In genomic region chr20:49617394-49617793, GRCh38 we compare ENCODE assay signal across 12 cellular contexts. TPM values are rescaled to one million over a fixed set of nuclear protein-coding genes. Genes with fewer than 3 reads are reported as not detected.
DNase-seq lines count a peak whose midpoint lies in the region; ATAC-seq, FAIRE-seq and TF ChIP-seq lines count a peak whose summit lies in the region.
"Not testable (repeated sequence)": the region's sequence is repeated elsewhere in the genome, so short reads cannot be mapped to it uniquely, and the experiment has no call there.
"Had no signal": no experiment of that assay in that cellular context is flagged by ENCODE, and none has a peak within 500 bp of the region (broad histone marks: within the 10 kb centered on the region; RNA-seq: fewer than 3 reads in every experiment).

No MANE protein-coding gene starts in this region.

- not testable (repeated sequence) for H3K36me3 Mint-ChIP-seq in activated naive CD4-positive, alpha-beta T cell treated with anti-CD3 and anti-CD28 coated beads, Interleukin-2, amount 10 ng/mL, durations not matched to agents 7 days and 5 days; endothelial cell (ENCODE audit: low read depth, unreplicated experiment); mesothelial cell of epicardium; osteocyte (ENCODE audit: unreplicated experiment)

- not testable (repeated sequence) for H3K27ac Mint-ChIP-seq in activated naive CD4-positive, alpha-beta T cell treated with anti-CD3 and anti-CD28 coated beads, Interleukin-2, amount 10 ng/mL, durations not matched to agents 7 days and 5 days; endothelial cell (ENCODE audit: unreplicated experiment); mesothelial cell of epicardium; osteocyte (ENCODE audit: unreplicated experiment); stimulated activated naive CD8-positive, alpha-beta T cell treated with anti-CD3 and anti-CD28 coated beads, Interleukin-15, amount 100 ng/mL, for 72 hours

- peak; percentile 43 for ATAC-seq in stimulated activated naive CD8-positive, alpha-beta T cell treated with anti-CD3 and anti-CD28 coated beads, Interleukin-15, amount 100 ng/mL, for 72 hours

- not testable (repeated sequence) for H3K4me1 Mint-ChIP-seq in activated naive CD4-positive, alpha-beta T cell treated with anti-CD3 and anti-CD28 coated beads, Interleukin-2, amount 10 ng/mL, durations not matched to agents 7 days and 5 days; endothelial cell (ENCODE audit: unreplicated experiment); mesothelial cell of epicardium; osteocyte (ENCODE audit: unreplicated experiment); stimulated activated naive CD8-positive, alpha-beta T cell treated with anti-CD3 and anti-CD28 coated beads, Interleukin-15, amount 100 ng/mL, for 72 hours

- not testable (repeated sequence) for TF ChIP-seq CTCF in NB4 (IDR thresholded peaks at IDR 0.05; ENCODE audit: low read depth, low read length); endothelial cell (IDR thresholded peaks at IDR 0.05; ENCODE audit: unreplicated experiment); mesothelial cell of epicardium (IDR thresholded peaks at IDR 0.05; ENCODE audit: unreplicated experiment); osteocyte (IDR thresholded peaks at IDR 0.05)

- not testable (repeated sequence) for H3K4me3 Mint-ChIP-seq in activated naive CD4-positive, alpha-beta T cell treated with anti-CD3 and anti-CD28 coated beads, Interleukin-2, amount 10 ng/mL, durations not matched to agents 7 days and 5 days; endothelial cell (ENCODE audit: unreplicated experiment); mesothelial cell of epicardium; osteocyte (ENCODE audit: unreplicated experiment); stimulated activated naive CD8-positive, alpha-beta T cell treated with anti-CD3 and anti-CD28 coated beads, Interleukin-15, amount 100 ng/mL, for 72 hours

- FAIRE-seq in GM12891 (lab: Jason Lieb, UNC), result peak; percentile 88

- TF ChIP-seq POLR2A in GM12891 (IDR thresholded peaks at IDR 0.05; ENCODE audit: low read depth, low read length); NB4 (IDR thresholded peaks at IDR 0.05; ENCODE audit: extremely low read depth, insufficient read length): not testable (repeated sequence)

- not testable (repeated sequence) for H3K4me3 ChIP-seq in NB4 (ENCODE audit: low read depth, low read length)

- not testable (repeated sequence) for H3K9me3 Mint-ChIP-seq in activated naive CD4-positive, alpha-beta T cell treated with anti-CD3 and anti-CD28 coated beads, Interleukin-2, amount 10 ng/mL, durations not matched to agents 7 days and 5 days; endothelial cell (ENCODE audit: unreplicated experiment); mesothelial cell of epicardium; osteocyte (ENCODE audit: unreplicated experiment)
- peaks cover 10 to 11% of the 10 kb centered on the region in 2 donors for H3K9me3 Mint-ChIP-seq in stimulated activated naive CD8-positive, alpha-beta T cell treated with anti-CD3 and anti-CD28 coated beads, Interleukin-15, amount 100 ng/mL, for 72 hours

- CTCF ChIA-PET in activated naive CD4-positive, alpha-beta T cell treated with anti-CD3 and anti-CD28 coated beads, Interleukin-2, amount 10 ng/mL, durations not matched to agents 7 days and 5 days (lab: Charles Lee), result not testable (repeated sequence)

- not testable (repeated sequence) for DNase-seq in GM12891 (ENCODE audit: insufficient read length, low spot score); stimulated activated naive CD8-positive, alpha-beta T cell treated with anti-CD3 and anti-CD28 coated beads, Interleukin-15, amount 100 ng/mL, for 72 hours
- DNase-seq in NB4 (ENCODE audit: low read depth), result peak; percentile 45
- DNase-seq in activated naive CD4-positive, alpha-beta T cell treated with anti-CD3 and anti-CD28 coated beads, Interleukin-2, amount 10 ng/mL, durations not matched to agents 7 days and 5 days, result peak; percentile 33
- peak; percentile 18 for DNase-seq in endothelial cell (ENCODE audit: low spot score)
- peak; percentile 53 to 54 for DNase-seq in mesothelial cell of epicardium (ENCODE audit: low spot score in 2 of 2, unreplicated experiment in 2 of 2)
- peak; percentile 93 for DNase-seq in osteocyte (ENCODE audit: extremely low spot score, unreplicated experiment)

- H3K27me3 Mint-ChIP-seq in activated naive CD4-positive, alpha-beta T cell treated with anti-CD3 and anti-CD28 coated beads, Interleukin-2, amount 10 ng/mL, durations not matched to agents 7 days and 5 days, result peaks cover 13% of the 10 kb centered on the region
- peaks cover 11% of the 10 kb centered on the region for H3K27me3 Mint-ChIP-seq in endothelial cell (ENCODE audit: unreplicated experiment)
- H3K27me3 Mint-ChIP-seq in mesothelial cell of epicardium (ENCODE audit: low read depth); osteocyte (ENCODE audit: unreplicated experiment): not testable (repeated sequence)
- H3K27me3 Mint-ChIP-seq in stimulated activated naive CD8-positive, alpha-beta T cell treated with anti-CD3 and anti-CD28 coated beads, Interleukin-15, amount 100 ng/mL, for 72 hours, result peaks cover 17% of the 10 kb centered on the region

RNA-seq across cellular contexts. Expression of gene PTGIS, which starts 49.5 kb away (rescaled TPM):
- polyA plus RNA-seq in GM12891 (2012; ENCODE audit: low read depth, missing spikeins), result not detected
- total RNA-seq in endothelial cell (ENCODE audit: unreplicated experiment) (12.2 TPM), mesothelial cell of epicardium (113 to 118 TPM (median 117 TPM) in 3 replicates), osteocyte (67.6 and 72.1 TPM in 2 replicates)
- total RNA-seq: A673; CD4-positive, CD25-positive, alpha-beta regulatory T cell; CD8-positive, alpha-beta T cell; H4 had no signal
- polyA plus RNA-seq: CD4-positive, CD25-positive, alpha-beta regulatory T cell; GM12878 had no signal
